In the genomic region with DNA sequence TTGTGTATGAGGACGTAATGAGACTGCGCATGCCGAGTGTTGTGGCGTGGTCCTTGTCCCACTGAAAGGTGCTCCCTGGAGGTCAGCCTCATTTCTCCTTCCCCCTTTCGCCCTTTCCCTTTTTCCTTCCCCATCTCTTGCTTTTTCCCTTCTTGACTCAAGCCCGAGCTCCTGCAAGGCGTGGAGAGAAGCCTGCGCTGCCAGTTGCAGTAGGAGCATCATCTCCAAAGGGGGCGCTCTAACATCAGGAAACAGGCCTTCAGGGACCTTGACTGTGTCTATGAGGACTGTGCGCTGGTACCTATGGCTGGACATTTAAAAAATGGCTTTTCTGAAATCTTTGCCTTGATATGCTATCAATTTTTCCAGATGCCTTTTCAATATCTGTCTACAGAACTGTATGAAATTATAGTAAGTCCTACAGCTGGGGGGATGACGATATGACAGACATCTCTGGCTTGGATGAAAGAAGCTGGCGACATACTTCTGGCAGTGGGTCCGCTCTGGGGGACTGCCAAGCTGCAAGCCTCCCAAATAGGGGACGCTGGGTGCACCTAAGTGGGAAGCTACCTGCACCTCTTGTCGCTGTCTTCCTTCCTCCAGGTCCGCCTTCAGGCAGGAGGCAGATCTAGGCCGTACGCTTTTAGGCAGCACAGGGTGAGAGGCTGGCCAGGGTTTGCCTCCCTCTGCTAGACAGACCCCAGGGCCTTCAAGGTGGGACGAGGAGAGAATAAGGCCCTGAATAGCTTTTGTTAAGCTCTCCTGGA, we compare ENCODE assay signal across 8 cellular contexts.
DNase-seq lines count a peak whose midpoint lies in the region; ATAC-seq, FAIRE-seq and TF ChIP-seq lines count a peak whose summit lies in the region.

No MANE protein-coding gene starts in this region.

- H3K9me3 ChIP-seq in Caco-2, result no peaks in the 10 kb centered on the region
- H3K9me3 ChIP-seq in mammary epithelial cell (replicated peaks; ENCODE audit: insufficient read depth, low read length), result no peaks in the 10 kb centered on the region
- H3K9me3 ChIP-seq in HepG2 (ENCODE audit: low read length), result no peaks in the 10 kb centered on the region

- peak; percentile 60 for FAIRE-seq in HepG2 (lab: Jason Lieb, UNC)

- H3K27me3 ChIP-seq in Caco-2 (replicated peaks; ENCODE audit: control insufficient read depth, insufficient read depth, low read length) (no peaks in the 10 kb centered on the region), mammary epithelial cell (ENCODE audit: insufficient read depth, low read length) (no peaks in the 10 kb centered on the region), HepG2 (ENCODE audit: control insufficient read depth in 1 of 2, insufficient read depth in 2 of 2, low read length in 2 of 2) (peaks cover 2 to 12% of the 10 kb centered on the region in 2 experiments; a peak in 4 of 5 replicates)

- no peak overlapping the region for H3K4me3 ChIP-seq in Caco-2 (ENCODE audit: low read depth, low read length)
- no peak overlapping the region for H3K4me3 ChIP-seq in mammary epithelial cell (replicated peaks in 1 of 3; ENCODE audit: insufficient read depth in 1 of 3, low read depth in 2 of 3, low read length in 3 of 3)
- no peak overlapping the region for H3K4me3 ChIP-seq in HepG2 (replicated peaks in 1 of 3; ENCODE audit: insufficient read depth in 1 of 3, low read depth in 2 of 3, low read length in 3 of 3)

- dilution Hi-C loops in mammary epithelial cell (cut with HindIII; ENCODE audit: low sequenced_read_pairs), result no loop called here

- no peaks in the 10 kb centered on the region for H4K20me1 ChIP-seq in mammary epithelial cell (ENCODE audit: insufficient read depth, low read length)
- H4K20me1 ChIP-seq in HepG2 (ENCODE audit: insufficient read depth, low read length), result no peaks in the 10 kb centered on the region

- no peaks in the 10 kb centered on the region for H3K36me3 Mint-ChIP-seq in Caco-2 (ENCODE audit: insufficient read depth, unreplicated experiment)

- no peak for TF ChIP-seq POLR2A in HepG2 (IDR thresholded peaks at IDR 0.05; ENCODE audit: insufficient read depth in 1 of 2, low read depth in 2 of 2, low read length in 2 of 2)

- CTCF ChIA-PET in Caco-2 (lab: Charles Lee), result interaction anchor here (0.5 to 1.8 kb wide), 9 partner anchors 9 to 1867 kb away, joined by 3 to 13 read pairs (median 3); no protein-coding TSS in a partner anchor
- CTCF ChIA-PET in mammary epithelial cell (lab: Charles Lee; ENCODE audit: low non-redundant PET), result no interaction called here
- CTCF ChIA-PET in HepG2 (lab: Yijun Ruan, JAX; ENCODE audit: low intra/inter-chr PET ratio, low total read pairs), result interaction anchor here (0.9 to 1.7 kb wide), 3 partner anchors 178 to 1502 kb away, joined by 3 to 4 read pairs (median 3); no protein-coding TSS in a partner anchor

- in situ Hi-C loops in mammary epithelial cell (cut with MboI; ENCODE audit: low sequenced_read_pairs in 2 of 2) (loop anchor here in 1 of 2 donors (25.0 kb wide), 1 partner anchor 437 kb away; no protein-coding TSS in a partner anchor), HepG2 (cut with HindIII; ENCODE audit: extremely low pct_ligation_motif_present, low pct_unique_long_range_greater_than_20kb) (loop anchor here (10.0 to 25.0 kb wide), 3 partner anchors 338 to 900 kb away; no protein-coding TSS in a partner anchor)

- BruUV-seq in Caco-2 (replicated peaks; lab: Mats Ljungman, UMichigan) (no TSS peak), mammary epithelial cell (replicated peaks; lab: Mats Ljungman, UMichigan) (no TSS peak), HepG2 (replicated peaks; lab: Mats Ljungman, UMichigan) (no TSS peak)

- H3K79me2 ChIP-seq in mammary epithelial cell (ENCODE audit: insufficient read depth, low read length) (no peaks in the 10 kb centered on the region), HepG2 (ENCODE audit: insufficient read depth, low read length) (no peaks in the 10 kb centered on the region)

- H3K4me1 Mint-ChIP-seq in Caco-2 (ENCODE audit: low read depth, unreplicated experiment), result peaks cover 16% of the 10 kb centered on the region

- H2AFZ ChIP-seq in mammary epithelial cell (ENCODE audit: low read depth, low read length), result no peak overlapping the region
- no peak overlapping the region for H2AFZ ChIP-seq in HepG2 (ENCODE audit: low read length)

- peak; percentile 77 to 81 for DNase-seq in Caco-2
- peak; percentile 60 for DNase-seq in H4 (ENCODE audit: low spot score)
- DNase-seq in NCI-H345 treated with DMSO at 0.1 percent for 48 hours (lab: John Stamatoyannopoulos, UW; ENCODE audit: unreplicated experiment), result peak; percentile 44
- peak; percentile 16 for DNase-seq in mammary epithelial cell
- DNase-seq in HepG2 (ENCODE audit: low spot score), result peak; percentile 51

- H3K27me3 Mint-ChIP-seq in Caco-2 (ENCODE audit: insufficient read depth, unreplicated experiment), result no peaks in the 10 kb centered on the region

- ATAC-seq in HepG2 (peak; percentile 96), HG03460 (IDR thresholded peaks at IDR 0.05; ENCODE audit: unreplicated experiment) (no peak), HG02642 (IDR thresholded peaks at IDR 0.05; ENCODE audit: poor library complexity, unreplicated experiment) (no peak)
- ATAC-seq in activated CD4-positive, CD25-positive, alpha-beta regulatory T cell treated with anti-CD3 and anti-CD28 coated beads, Interleukin-2, amount 50 U/mL, for 24 hours, result no peak

- no peak overlapping the region for H3K27ac Mint-ChIP-seq in Caco-2 (ENCODE audit: unreplicated experiment)

- H3K4me1 ChIP-seq in Caco-2 (0 out of 2 replicates have a peak, but pooled peaks cover 6% of the 10 kb centered on the region), mammary epithelial cell (ENCODE audit: insufficient read depth, low read length) (no peaks in the 10 kb centered on the region), HepG2 (ENCODE audit: insufficient read depth, low read length) (no peaks in the 10 kb centered on the region)

- H3K4me3 Mint-ChIP-seq in Caco-2 (ENCODE audit: unreplicated experiment), result no peak overlapping the region

- intact Hi-C loops in Caco-2 (cut with micrococcal nuclease; ENCODE audit: unreplicated experiment), result loop anchor here (1.0 to 10.0 kb wide), 6 partner anchors 72 to 1500 kb away; no protein-coding TSS in a partner anchor
- intact Hi-C loops in mammary epithelial cell (cut with micrococcal nuclease), result no loop called here
- intact Hi-C loops in HepG2 (cut with micrococcal nuclease; ENCODE audit: unreplicated experiment), result loop anchor here (2.0 to 10.0 kb wide), 2 partner anchors 330 to 1502 kb away; no protein-coding TSS in a partner anchor

- POLR2A ChIA-PET in Caco-2 (lab: Charles Lee) (no interaction called here), HepG2 (lab: Yijun Ruan, JAX) (no interaction called here)

- peak; percentile 80 for TF ChIP-seq RAD21 in HepG2 (CRISPR knock-in tag; IDR thresholded peaks at IDR 0.05)

- no peaks in the 10 kb centered on the region for H3K36me3 ChIP-seq in Caco-2 (ENCODE audit: control insufficient read depth, insufficient read depth, low read length)
- no peaks in the 10 kb centered on the region for H3K36me3 ChIP-seq in mammary epithelial cell (ENCODE audit: insufficient read depth, low read length)
- H3K36me3 ChIP-seq in HepG2 (replicated peaks in 1 of 2; ENCODE audit: control insufficient read depth in 1 of 2, insufficient read depth in 2 of 2, low read length in 2 of 2), result no peaks in the 10 kb centered on the region

- H3K27ac ChIP-seq in mammary epithelial cell (ENCODE audit: insufficient read depth, low read depth, low read length), result no peak overlapping the region
- H3K27ac ChIP-seq in HepG2 (ENCODE audit: extremely low read length, insufficient read depth, low read length), result no peak overlapping the region

- WGBS in mammary epithelial cell (ENCODE audit: low coverage, missing lambda C conversion rate), result 63% methylated on average over 15 of the region's 19 CpGs
- WGBS in HepG2 (ENCODE audit: low lambda C conversion rate), result 24% methylated on average over 16 of the region's 19 CpGs

- H3K9ac ChIP-seq in mammary epithelial cell (ENCODE audit: insufficient read depth, low read length) (no peak overlapping the region), HepG2 (ENCODE audit: insufficient read depth, low read depth, low read length) (no peak overlapping the region)

- peak; percentile 94 to 95 for TF ChIP-seq CTCF in Caco-2 (IDR thresholded peaks at IDR 0.05; ENCODE audit: insufficient read depth in 1 of 2, low read depth in 1 of 2, low read length in 1 of 2, severe bottlenecking in 1 of 2, unreplicated experiment in 1 of 2)
- TF ChIP-seq CTCF in mammary epithelial cell (conservative IDR thresholded peaks at IDR 0.05 in 1 of 2, IDR thresholded peaks at IDR 0.05 in 1 of 2; ENCODE audit: extremely low read depth in 1 of 2, insufficient read depth in 1 of 2, low read depth in 1 of 2, low read length in 2 of 2), result peak; percentile 70 to 72
- TF ChIP-seq CTCF in HepG2 (CRISPR knock-in tag; IDR thresholded peaks at IDR 0.05), result peak; percentile 87

- H3K4me2 ChIP-seq in mammary epithelial cell (ENCODE audit: insufficient read depth, low read depth, low read length) (no peak overlapping the region), HepG2 (ENCODE audit: low read depth, low read length) (no peak overlapping the region)

- TF ChIP-seq EP300 in HepG2 (IDR thresholded peaks at IDR 0.05; ENCODE audit: low read depth in 2 of 2, low read length in 2 of 2) (no peak), HepG2 (CRISPR knock-in tag; IDR thresholded peaks at IDR 0.05; ENCODE audit: borderline replicate concordance) (no peak)

- H3K9me3 Mint-ChIP-seq in Caco-2 (ENCODE audit: unreplicated experiment), result no peaks in the 10 kb centered on the region

TF ChIP-seq in HepG2, 621 proteins besides CTCF, POLR2A, EP300 and RAD21:
- TF ChIP-seq SMC3 (IDR thresholded peaks at IDR 0.05; ENCODE audit: low read length) (peak; percentile 46; the same call in 1 of the 2 replicates), KLF9 (CRISPR knock-in tag; IDR thresholded peaks at IDR 0.05; ENCODE audit: low read depth) (no peak), STAG1 (CRISPR knock-in tag; IDR thresholded peaks at IDR 0.05) (peak; percentile 87)
TF ChIP-seq in HepG2: peak in this region for 2.

Comparison
In these comparisons a context has a peak if more than half of its experiments do, and no peak if none do; other contexts are left out.
1. DNase-seq: peak in every context shown above with its lines; median percentile 79 in Caco-2; 60 in H4; 51 in HepG2; 44 in NCI-H345 treated with DMSO at 0.1 percent for 48 hours; 16 in mammary epithelial cell.